In the genomic region with DNA sequence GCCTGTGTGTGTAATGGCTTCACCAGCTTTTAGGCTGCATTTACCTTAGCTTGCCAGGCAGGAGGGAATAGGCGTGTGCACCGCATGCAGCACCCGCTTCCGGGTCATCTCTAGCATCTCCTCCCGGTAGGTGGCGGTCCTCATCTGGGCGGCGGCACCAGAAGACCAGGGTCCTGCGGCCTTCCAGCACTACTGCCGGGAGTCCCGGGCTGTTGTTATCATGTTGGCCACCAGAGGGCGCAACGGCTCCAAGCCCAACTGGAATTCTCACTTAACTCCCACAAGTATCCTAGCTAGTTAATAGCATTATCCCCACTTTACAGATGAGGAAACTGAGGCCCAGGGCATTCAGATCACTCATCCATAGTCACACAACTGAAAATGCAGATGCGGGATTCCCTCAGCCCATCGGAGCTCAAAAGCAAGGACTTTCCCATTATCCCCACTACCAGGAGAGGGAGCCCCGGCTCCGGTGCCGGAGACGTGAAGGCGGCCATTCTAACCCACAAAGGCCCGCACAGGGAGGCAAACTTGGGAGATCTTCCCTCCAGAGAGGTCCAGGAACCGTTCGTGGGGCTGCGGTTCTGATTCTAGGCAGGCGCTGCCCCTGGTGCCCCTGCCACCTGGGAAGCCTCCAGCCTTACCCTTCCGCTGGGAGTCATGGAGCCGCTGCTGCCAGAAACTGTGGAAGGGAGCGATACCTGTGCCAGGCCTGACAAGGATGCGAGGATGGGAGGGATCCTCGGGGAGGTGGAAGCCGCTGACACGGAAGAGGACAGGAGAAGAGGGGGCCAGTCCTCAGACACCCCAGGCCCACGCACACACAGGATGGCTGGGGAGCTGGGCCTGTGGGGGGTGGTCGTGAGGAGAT, we compare ENCODE assay signal across 1 cellular context.
TF ChIP-seq lines count a peak whose summit lies in the region.

No MANE protein-coding gene starts in this region.

TF ChIP-seq in HepG2, 621 proteins besides CTCF, POLR2A, EP300 and RAD21 (continued from another document):
- TF ChIP-seq RFX5 (IDR thresholded peaks at IDR 0.05; ENCODE audit: low read depth, low read length) (no peak), ZNF354B (CRISPR knock-in tag; IDR thresholded peaks at IDR 0.05) (no peak), ZSCAN25 (CRISPR knock-in tag; IDR thresholded peaks at IDR 0.05) (no peak), GATAD1 (CRISPR knock-in tag; IDR thresholded peaks at IDR 0.05) (0 out of 2 replicates have a peak, but pooled peaks have one; percentile 16), GABPB1 (CRISPR knock-in tag; IDR thresholded peaks at IDR 0.05) (peak; percentile 85), ZSCAN12 (CRISPR knock-in tag; IDR thresholded peaks at IDR 0.05) (no peak), ZFX (CRISPR knock-in tag; IDR thresholded peaks at IDR 0.05; ENCODE audit: low read depth) (peak; percentile 33; the same call in 1 of the 2 replicates), YY1 (IDR thresholded peaks at IDR 0.05; ENCODE audit: insufficient read depth, insufficient replicate concordance, low read depth, low read length) (peak; percentile 33), SP1 (IDR thresholded peaks at IDR 0.05) (no peak), SP1 (CRISPR knock-in tag; IDR thresholded peaks at IDR 0.05) (0 out of 2 replicates have a peak, but pooled peaks have one; percentile 31), HNRNPLL (IDR thresholded peaks at IDR 0.05; ENCODE audit: low read depth, low read length, poor library complexity, severe bottlenecking) (no peak), SMC3 (IDR thresholded peaks at IDR 0.05; ENCODE audit: low read length) (peak; percentile 59), STAG1 (CRISPR knock-in tag; IDR thresholded peaks at IDR 0.05) (peak; percentile 73), ZNF598 (CRISPR knock-in tag; IDR thresholded peaks at IDR 0.05; ENCODE audit: borderline replicate concordance) (no peak), ZNF180 (CRISPR knock-in tag; IDR thresholded peaks at IDR 0.05; ENCODE audit: borderline replicate concordance, low read depth) (no peak), SMAD3 (CRISPR knock-in tag; IDR thresholded peaks at IDR 0.05) (0 out of 2 replicates have a peak, but pooled peaks have one; percentile 31), NKX3-1 (CRISPR knock-in tag; IDR thresholded peaks at IDR 0.05) (no peak), RFXAP (CRISPR knock-in tag; IDR thresholded peaks at IDR 0.05; ENCODE audit: borderline replicate concordance) (peak; percentile 35; the same call in 1 of the 2 replicates), ELF1 (CRISPR knock-in tag; IDR thresholded peaks at IDR 0.05) (peak; percentile 90), ZFP1 (CRISPR knock-in tag; IDR thresholded peaks at IDR 0.05) (no peak), NFKBIZ (CRISPR knock-in tag; IDR thresholded peaks at IDR 0.05) (no peak)
- TF ChIP-seq, protein P1, sequence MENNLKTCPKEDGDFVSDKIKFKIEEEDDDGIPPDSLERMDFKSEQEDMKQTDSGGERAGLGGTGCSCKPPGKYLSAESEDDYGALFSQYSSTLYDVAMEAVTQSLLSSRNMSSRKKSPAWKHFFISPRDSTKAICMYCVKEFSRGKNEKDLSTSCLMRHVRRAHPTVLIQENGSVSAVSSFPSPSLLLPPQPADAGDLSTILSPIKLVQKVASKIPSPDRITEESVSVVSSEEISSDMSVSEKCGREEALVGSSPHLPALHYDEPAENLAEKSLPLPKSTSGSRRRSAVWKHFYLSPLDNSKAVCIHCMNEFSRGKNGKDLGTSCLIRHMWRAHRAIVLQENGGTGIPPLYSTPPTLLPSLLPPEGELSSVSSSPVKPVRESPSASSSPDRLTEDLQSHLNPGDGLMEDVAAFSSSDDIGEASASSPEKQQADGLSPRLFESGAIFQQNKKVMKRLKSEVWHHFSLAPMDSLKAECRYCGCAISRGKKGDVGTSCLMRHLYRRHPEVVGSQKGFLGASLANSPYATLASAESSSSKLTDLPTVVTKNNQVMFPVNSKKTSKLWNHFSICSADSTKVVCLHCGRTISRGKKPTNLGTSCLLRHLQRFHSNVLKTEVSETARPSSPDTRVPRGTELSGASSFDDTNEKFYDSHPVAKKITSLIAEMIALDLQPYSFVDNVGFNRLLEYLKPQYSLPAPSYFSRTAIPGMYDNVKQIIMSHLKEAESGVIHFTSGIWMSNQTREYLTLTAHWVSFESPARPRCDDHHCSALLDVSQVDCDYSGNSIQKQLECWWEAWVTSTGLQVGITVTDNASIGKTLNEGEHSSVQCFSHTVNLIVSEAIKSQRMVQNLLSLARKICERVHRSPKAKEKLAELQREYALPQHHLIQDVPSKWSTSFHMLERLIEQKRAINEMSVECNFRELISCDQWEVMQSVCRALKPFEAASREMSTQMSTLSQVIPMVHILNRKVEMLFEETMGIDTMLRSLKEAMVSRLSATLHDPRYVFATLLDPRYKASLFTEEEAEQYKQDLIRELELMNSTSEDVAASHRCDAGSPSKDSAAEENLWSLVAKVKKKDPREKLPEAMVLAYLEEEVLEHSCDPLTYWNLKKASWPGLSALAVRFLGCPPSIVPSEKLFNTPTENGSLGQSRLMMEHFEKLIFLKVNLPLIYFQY (CRISPR knock-in tag; IDR thresholded peaks at IDR 0.05; ENCODE audit: borderline replicate concordance) = no peak
- TF ChIP-seq, protein P2, sequence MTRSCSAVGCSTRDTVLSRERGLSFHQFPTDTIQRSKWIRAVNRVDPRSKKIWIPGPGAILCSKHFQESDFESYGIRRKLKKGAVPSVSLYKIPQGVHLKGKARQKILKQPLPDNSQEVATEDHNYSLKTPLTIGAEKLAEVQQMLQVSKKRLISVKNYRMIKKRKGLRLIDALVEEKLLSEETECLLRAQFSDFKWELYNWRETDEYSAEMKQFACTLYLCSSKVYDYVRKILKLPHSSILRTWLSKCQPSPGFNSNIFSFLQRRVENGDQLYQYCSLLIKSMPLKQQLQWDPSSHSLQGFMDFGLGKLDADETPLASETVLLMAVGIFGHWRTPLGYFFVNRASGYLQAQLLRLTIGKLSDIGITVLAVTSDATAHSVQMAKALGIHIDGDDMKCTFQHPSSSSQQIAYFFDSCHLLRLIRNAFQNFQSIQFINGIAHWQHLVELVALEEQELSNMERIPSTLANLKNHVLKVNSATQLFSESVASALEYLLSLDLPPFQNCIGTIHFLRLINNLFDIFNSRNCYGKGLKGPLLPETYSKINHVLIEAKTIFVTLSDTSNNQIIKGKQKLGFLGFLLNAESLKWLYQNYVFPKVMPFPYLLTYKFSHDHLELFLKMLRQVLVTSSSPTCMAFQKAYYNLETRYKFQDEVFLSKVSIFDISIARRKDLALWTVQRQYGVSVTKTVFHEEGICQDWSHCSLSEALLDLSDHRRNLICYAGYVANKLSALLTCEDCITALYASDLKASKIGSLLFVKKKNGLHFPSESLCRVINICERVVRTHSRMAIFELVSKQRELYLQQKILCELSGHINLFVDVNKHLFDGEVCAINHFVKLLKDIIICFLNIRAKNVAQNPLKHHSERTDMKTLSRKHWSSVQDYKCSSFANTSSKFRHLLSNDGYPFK (CRISPR knock-in tag; IDR thresholded peaks at IDR 0.05; ENCODE audit: borderline replicate concordance) = peak; percentile 44; the same call in 1 of the 2 replicates
- TF ChIP-seq, protein P3, sequence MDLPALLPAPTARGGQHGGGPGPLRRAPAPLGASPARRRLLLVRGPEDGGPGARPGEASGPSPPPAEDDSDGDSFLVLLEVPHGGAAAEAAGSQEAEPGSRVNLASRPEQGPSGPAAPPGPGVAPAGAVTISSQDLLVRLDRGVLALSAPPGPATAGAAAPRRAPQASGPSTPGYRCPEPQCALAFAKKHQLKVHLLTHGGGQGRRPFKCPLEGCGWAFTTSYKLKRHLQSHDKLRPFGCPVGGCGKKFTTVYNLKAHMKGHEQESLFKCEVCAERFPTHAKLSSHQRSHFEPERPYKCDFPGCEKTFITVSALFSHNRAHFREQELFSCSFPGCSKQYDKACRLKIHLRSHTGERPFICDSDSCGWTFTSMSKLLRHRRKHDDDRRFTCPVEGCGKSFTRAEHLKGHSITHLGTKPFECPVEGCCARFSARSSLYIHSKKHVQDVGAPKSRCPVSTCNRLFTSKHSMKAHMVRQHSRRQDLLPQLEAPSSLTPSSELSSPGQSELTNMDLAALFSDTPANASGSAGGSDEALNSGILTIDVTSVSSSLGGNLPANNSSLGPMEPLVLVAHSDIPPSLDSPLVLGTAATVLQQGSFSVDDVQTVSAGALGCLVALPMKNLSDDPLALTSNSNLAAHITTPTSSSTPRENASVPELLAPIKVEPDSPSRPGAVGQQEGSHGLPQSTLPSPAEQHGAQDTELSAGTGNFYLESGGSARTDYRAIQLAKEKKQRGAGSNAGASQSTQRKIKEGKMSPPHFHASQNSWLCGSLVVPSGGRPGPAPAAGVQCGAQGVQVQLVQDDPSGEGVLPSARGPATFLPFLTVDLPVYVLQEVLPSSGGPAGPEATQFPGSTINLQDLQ (CRISPR knock-in tag; IDR thresholded peaks at IDR 0.05) = no peak
- TF ChIP-seq, protein P4, sequence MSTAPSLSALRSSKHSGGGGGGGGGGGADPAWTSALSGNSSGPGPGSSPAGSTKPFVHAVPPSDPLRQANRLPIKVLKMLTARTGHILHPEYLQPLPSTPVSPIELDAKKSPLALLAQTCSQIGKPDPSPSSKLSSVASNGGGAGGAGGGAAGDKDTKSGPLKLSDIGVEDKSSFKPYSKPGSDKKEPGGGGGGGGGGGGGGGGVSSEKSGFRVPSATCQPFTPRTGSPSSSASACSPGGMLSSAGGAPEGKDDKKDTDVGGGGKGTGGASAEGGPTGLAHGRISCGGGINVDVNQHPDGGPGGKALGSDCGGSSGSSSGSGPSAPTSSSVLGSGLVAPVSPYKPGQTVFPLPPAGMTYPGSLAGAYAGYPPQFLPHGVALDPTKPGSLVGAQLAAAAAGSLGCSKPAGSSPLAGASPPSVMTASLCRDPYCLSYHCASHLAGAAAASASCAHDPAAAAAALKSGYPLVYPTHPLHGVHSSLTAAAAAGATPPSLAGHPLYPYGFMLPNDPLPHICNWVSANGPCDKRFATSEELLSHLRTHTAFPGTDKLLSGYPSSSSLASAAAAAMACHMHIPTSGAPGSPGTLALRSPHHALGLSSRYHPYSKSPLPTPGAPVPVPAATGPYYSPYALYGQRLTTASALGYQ (CRISPR knock-in tag; IDR thresholded peaks at IDR 0.05) = 0 out of 2 replicates have a peak, but pooled peaks have one; percentile 29
- TF ChIP-seq, protein P5, sequence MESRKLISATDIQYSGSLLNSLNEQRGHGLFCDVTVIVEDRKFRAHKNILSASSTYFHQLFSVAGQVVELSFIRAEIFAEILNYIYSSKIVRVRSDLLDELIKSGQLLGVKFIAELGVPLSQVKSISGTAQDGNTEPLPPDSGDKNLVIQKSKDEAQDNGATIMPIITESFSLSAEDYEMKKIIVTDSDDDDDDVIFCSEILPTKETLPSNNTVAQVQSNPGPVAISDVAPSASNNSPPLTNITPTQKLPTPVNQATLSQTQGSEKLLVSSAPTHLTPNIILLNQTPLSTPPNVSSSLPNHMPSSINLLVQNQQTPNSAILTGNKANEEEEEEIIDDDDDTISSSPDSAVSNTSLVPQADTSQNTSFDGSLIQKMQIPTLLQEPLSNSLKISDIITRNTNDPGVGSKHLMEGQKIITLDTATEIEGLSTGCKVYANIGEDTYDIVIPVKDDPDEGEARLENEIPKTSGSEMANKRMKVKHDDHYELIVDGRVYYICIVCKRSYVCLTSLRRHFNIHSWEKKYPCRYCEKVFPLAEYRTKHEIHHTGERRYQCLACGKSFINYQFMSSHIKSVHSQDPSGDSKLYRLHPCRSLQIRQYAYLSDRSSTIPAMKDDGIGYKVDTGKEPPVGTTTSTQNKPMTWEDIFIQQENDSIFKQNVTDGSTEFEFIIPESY (CRISPR knock-in tag; IDR thresholded peaks at IDR 0.05) = 0 out of 2 replicates have a peak, but pooled peaks have one; percentile 11
